In genomic region chr2:181646415-181646987, GRCh38 we compare ENCODE assay signal across 23 cellular contexts. TPM values are rescaled to one million over a fixed set of nuclear protein-coding genes. Genes with fewer than 3 reads are reported as not detected.
A peak's percentile ranks its signal among the peaks of the same experiment; 100 is the strongest.
DNase-seq lines count a peak whose midpoint lies in the region; ATAC-seq and TF ChIP-seq lines count a peak whose summit lies in the region.
"Had no signal": no experiment of that assay in that cellular context is flagged by ENCODE, and none has a peak within 500 bp of the region (broad histone marks: within the 10 kb centered on the region; RNA-seq: fewer than 3 reads in every experiment).

No MANE protein-coding gene starts in this region.

- H4K20me1 ChIP-seq in OCI-LY3 (ENCODE audit: insufficient read depth, low read length) = no peaks in the 10 kb centered on the region

- no peaks in the 10 kb centered on the region for H3K27me3 ChIP-seq in OCI-LY3 (ENCODE audit: low read depth, low read length)
- H3K27me3 ChIP-seq: SJSA1 had no signal

- no peak overlapping the region for H3K4me3 ChIP-seq in OCI-LY3 (ENCODE audit: low read length)
- H3K4me3 ChIP-seq: HAP-1, SJSA1 had no signal

- H3K4me1 ChIP-seq in OCI-LY3 (ENCODE audit: low read length) = peaks cover 15% of the 10 kb centered on the region
- H3K4me1 ChIP-seq: HAP-1, SJSA1 had no signal

- no peak overlapping the region for H3K4me3 Mint-ChIP-seq in glutamatergic neuron (ENCODE audit: unreplicated experiment)
- H3K4me3 Mint-ChIP-seq: CD4-positive, alpha-beta T cell; T-cell had no signal

- H3K27ac ChIP-seq in OCI-LY3 (ENCODE audit: low read length) = no peak overlapping the region
- H3K27ac ChIP-seq: SJSA1 had no signal

- H3K4me2 ChIP-seq in OCI-LY3 (ENCODE audit: low read length) = peak overlapping the region; percentile 32

- TF ChIP-seq CTCF in OCI-LY3 (IDR thresholded peaks at IDR 0.05; ENCODE audit: low read depth, low read length) = no peak
- TF ChIP-seq CTCF in glutamatergic neuron (IDR thresholded peaks at IDR 0.05; ENCODE audit: partially characterized antibody, unreplicated experiment) = no peak

- H3K36me3 Mint-ChIP-seq in glutamatergic neuron (ENCODE audit: unreplicated experiment) = no peaks in the 10 kb centered on the region
- H3K36me3 Mint-ChIP-seq: T-cell had no signal

- H3K9me3 Mint-ChIP-seq in glutamatergic neuron (ENCODE audit: unreplicated experiment) = peaks cover 6% of the 10 kb centered on the region
- H3K9me3 Mint-ChIP-seq: CD4-positive, alpha-beta T cell; T-cell had no signal

- H3K27ac Mint-ChIP-seq in glutamatergic neuron (ENCODE audit: unreplicated experiment) = no peak overlapping the region
- H3K27ac Mint-ChIP-seq: CD4-positive, alpha-beta T cell; T-cell had no signal

- H3K4me1 Mint-ChIP-seq in glutamatergic neuron (ENCODE audit: low read depth, unreplicated experiment) = peaks cover 42% of the 10 kb centered on the region
- H3K4me1 Mint-ChIP-seq: T-cell had no signal

- DNase-seq in NCI-H1105 (lab: John Stamatoyannopoulos, UW) = no peak
- no peak for DNase-seq in glutamatergic neuron
- no peak for DNase-seq in NCI-H2029 (lab: John Stamatoyannopoulos, UW)
- no peak for DNase-seq in KG1 (lab: John Stamatoyannopoulos, UW)
- DNase-seq: ACHN; Calu3; CD4-positive, alpha-beta T cell; DMS79 treated with DMSO at 0.1 percent for 48 hours; NCI-H146; NCI-H2107; NCI-H226; NCI-H526 treated with DMSO at 0.1 percent for 48 hours; NK-92 treated with Interleukin-12 subunit alpha and Interleukin-12 subunit beta, amount 100 ng/mL, for 24 hours; PC-3; T-cell; T1000 had no signal

- peak; percentile 68 for ATAC-seq in GM18861 (IDR thresholded peaks at IDR 0.05; ENCODE audit: unreplicated experiment)
- peak; percentile 44 for ATAC-seq in GM19438 (IDR thresholded peaks at IDR 0.05; ENCODE audit: low read depth, unreplicated experiment)
- peak; percentile 65 for ATAC-seq in HG02759 (IDR thresholded peaks at IDR 0.05; ENCODE audit: unreplicated experiment)
- ATAC-seq: PC-3, T-cell had no signal

- no peaks in the 10 kb centered on the region for H3K9me3 ChIP-seq in OCI-LY3 (ENCODE audit: insufficient read depth, low read length)
- H3K9me3 ChIP-seq: HAP-1, SJSA1 had no signal

- no peaks in the 10 kb centered on the region for H3K79me2 ChIP-seq in OCI-LY3 (ENCODE audit: low read length)

- peaks cover 4% of the 10 kb centered on the region for H3K27me3 Mint-ChIP-seq in glutamatergic neuron (ENCODE audit: unreplicated experiment)

- no peak overlapping the region for H2AFZ ChIP-seq in OCI-LY3 (ENCODE audit: low read depth, low read length)

- no peaks in the 10 kb centered on the region for H3K36me3 ChIP-seq in OCI-LY3 (replicated peaks; ENCODE audit: low read depth, low read length)
- H3K36me3 ChIP-seq: HAP-1, SJSA1 had no signal

- no peak overlapping the region for H3K9ac ChIP-seq in OCI-LY3 (ENCODE audit: low read length)

RNA-seq across cellular contexts. Expression of gene CERKL, which starts 10.4 kb away (rescaled TPM):
- 5.7 TPM for total RNA-seq in glutamatergic neuron (ENCODE audit: unreplicated experiment)
- total RNA-seq: CD4-positive, alpha-beta T cell had no signal

RNA-seq across cellular contexts. Expression of gene NEUROD1, which starts 33.8 kb away (rescaled TPM):
- total RNA-seq in glutamatergic neuron (ENCODE audit: unreplicated experiment) = 65.5 TPM
- total RNA-seq: Calu3; CD4-positive, alpha-beta T cell; LHCN-M2; PC-3; SJSA1; T-cell had no signal
